7 cellular contexts compared by ENCODE assay signal in genomic region chr3:39605837-39606236, GRCh38.
"Had no signal": no experiment of that assay in that cellular context is flagged by ENCODE, and none has a peak within 500 bp of the region (broad histone marks: within the 10 kb centered on the region; RNA-seq: fewer than 3 reads in every experiment).

No MANE protein-coding gene starts in this region.

- DNase-seq: GDM1, GF-D8 had no signal

- H3K4me3 ChIP-seq: GM12878 had no signal

- ATAC-seq: GM12878 had no signal

- FAIRE-seq: G401.6, GM12878, GM12892, GM18507, GM19239 had no signal
